In the genomic region with DNA sequence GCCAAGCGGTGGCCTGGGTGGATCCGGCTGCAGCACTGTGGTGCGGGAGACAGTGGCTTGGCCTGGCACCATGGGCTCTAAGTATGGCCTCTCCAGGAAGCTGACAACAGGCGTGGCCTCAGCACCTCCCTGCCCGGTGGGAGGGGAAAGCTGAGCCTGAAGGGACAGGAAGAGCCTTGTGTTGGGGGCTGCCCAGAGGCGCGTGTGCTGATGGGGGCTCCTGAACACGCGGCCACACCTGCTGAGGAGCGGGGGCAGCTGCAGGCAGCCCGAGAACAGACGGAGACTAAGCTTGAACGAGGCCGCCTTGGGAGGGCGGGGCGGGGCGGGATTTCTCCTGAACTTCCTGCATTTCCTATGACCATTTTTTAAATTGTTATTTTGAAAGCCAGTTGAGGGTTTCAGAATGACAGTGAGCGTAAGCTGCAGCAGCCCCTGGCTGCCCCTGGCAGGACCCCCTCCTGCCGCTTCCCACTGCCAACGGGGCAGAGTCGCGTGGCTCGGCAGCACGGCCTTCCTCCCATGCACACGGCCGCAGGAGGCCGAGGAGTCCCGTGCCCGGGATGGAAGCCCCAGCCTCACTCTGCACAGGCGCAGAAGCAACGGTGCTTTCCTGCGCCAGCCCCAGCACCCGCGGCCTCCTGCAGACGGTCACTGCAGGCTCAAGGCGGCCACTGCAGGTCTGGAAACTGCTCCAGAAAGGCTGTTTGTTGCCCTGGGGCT, we compare ENCODE assay signal across 8 cellular contexts. TPM values are rescaled to one million over a fixed set of nuclear protein-coding genes. Genes with fewer than 3 reads are reported as not detected.
A peak's percentile ranks its signal among the peaks of the same experiment; 100 is the strongest.
DNase-seq lines count a peak whose midpoint lies in the region; ATAC-seq and TF ChIP-seq lines count a peak whose summit lies in the region.

No MANE protein-coding gene starts in this region.

- 57% methylated on average over 36 of the region's 36 CpGs for WGBS in right cardiac atrium

- DNase-seq in WTC11 (ENCODE audit: low spot score) (no peak), right cardiac atrium (peak in 2 of 3 donors; percentile 72 to 75), type B pancreatic cell (ENCODE audit: extremely low spot score, unreplicated experiment) (no peak), NCI-H146 (lab: John Stamatoyannopoulos, UW) (no peak), Ammon's horn (ENCODE audit: low spot score) (no peak)

- 0 out of 2 replicates have a peak overlapping the region, but pooled peaks have one; percentile 33 for H3K4me3 ChIP-seq in BLaER1
- no peak overlapping the region for H3K4me3 ChIP-seq in right cardiac atrium (ENCODE audit: low read length)
- peak overlapping the region in 1 of 2 donors; percentile 67 for H3K4me3 ChIP-seq in stomach smooth muscle (ENCODE audit: low read length in 2 of 2)

- H3K4me1 ChIP-seq in BLaER1 (peaks cover 81% of the 10 kb centered on the region), right cardiac atrium (ENCODE audit: control insufficient read depth, insufficient read depth, low read length) (no peaks in the 10 kb centered on the region), stomach smooth muscle (ENCODE audit: control insufficient read depth, insufficient read depth, low read length) (peaks cover 15% of the 10 kb centered on the region)

- CTCF ChIA-PET in WTC11 (lab: Charles Lee), result interaction anchor here (0.6 to 1.5 kb wide), 7 partner anchors 78 to 404 kb away, joined by 3 to 5 read pairs (median 3); a partner anchor contains a TSS

- H3K4me3 Mint-ChIP-seq in WTC11, result no peak overlapping the region
- H3K4me3 Mint-ChIP-seq in type B pancreatic cell, result no peak overlapping the region

- no peak for TF ChIP-seq CTCF in WTC11 (IDR thresholded peaks at IDR 0.05)
- TF ChIP-seq CTCF in type B pancreatic cell (conservative IDR thresholded peaks at IDR 0.05), result no peak

- peak overlapping the region; percentile 75 for H3K27ac ChIP-seq in BLaER1
- H3K27ac ChIP-seq in right cardiac atrium (ENCODE audit: low read length), result no peak overlapping the region
- H3K27ac ChIP-seq in stomach smooth muscle (ENCODE audit: low read length), result peak overlapping the region; percentile 53

- no peaks in the 10 kb centered on the region for H3K36me3 ChIP-seq in BLaER1
- no peaks in the 10 kb centered on the region for H3K36me3 ChIP-seq in stomach smooth muscle (ENCODE audit: control insufficient read depth in 2 of 2, insufficient read depth in 2 of 2, low read length in 2 of 2)

- no peaks in the 10 kb centered on the region for H4K20me1 ChIP-seq in BLaER1

- H3K27me3 Mint-ChIP-seq in WTC11 (ENCODE audit: low read depth) (no peaks in the 10 kb centered on the region), type B pancreatic cell (no peaks in the 10 kb centered on the region)

- H3K9ac ChIP-seq in BLaER1 (0 out of 2 replicates have a peak overlapping the region, but pooled peaks have one; percentile 45), stomach smooth muscle (ENCODE audit: low read length in 2 of 2) (peak overlapping the region; percentile 28 to 36)

- POLR2A ChIA-PET in WTC11 (lab: Charles Lee), result no interaction called here

- peak; percentile 45 for ATAC-seq in GM21390 (IDR thresholded peaks at IDR 0.05; ENCODE audit: unreplicated experiment)
- ATAC-seq in WTC11, result peak; percentile 38
- peak; percentile 22 to 32 for ATAC-seq in right cardiac atrium

- H3K27ac Mint-ChIP-seq in WTC11, result peak overlapping the region; percentile 41; the same call in 1 of the 2 replicates
- H3K27ac Mint-ChIP-seq in type B pancreatic cell, result no peak overlapping the region

- peak overlapping the region; percentile 84 for H3K4me2 ChIP-seq in BLaER1

- intact Hi-C loops in right cardiac atrium (cut with DNase I), result loop anchor here in 1 of 4 donors (5.0 kb wide), 1 partner anchor 222 kb away; no protein-coding TSS in a partner anchor

- H3K9me3 ChIP-seq in BLaER1 (no peaks in the 10 kb centered on the region), right cardiac atrium (ENCODE audit: control insufficient read depth, low read length) (no peaks in the 10 kb centered on the region), stomach smooth muscle (ENCODE audit: control insufficient read depth in 2 of 2, low read length in 2 of 2) (no peaks in the 10 kb centered on the region)

- H3K9me3 Mint-ChIP-seq in WTC11 (no peaks in the 10 kb centered on the region), type B pancreatic cell (no peaks in the 10 kb centered on the region)

- no peaks in the 10 kb centered on the region for H3K27me3 ChIP-seq in BLaER1
- H3K27me3 ChIP-seq in right cardiac atrium (ENCODE audit: control insufficient read depth, insufficient read depth), result no peaks in the 10 kb centered on the region
- no peaks in the 10 kb centered on the region for H3K27me3 ChIP-seq in stomach smooth muscle (ENCODE audit: control insufficient read depth in 1 of 2, insufficient read depth in 2 of 2, low read length in 2 of 2)

- no peaks in the 10 kb centered on the region for H3K36me3 Mint-ChIP-seq in WTC11
- H3K36me3 Mint-ChIP-seq in type B pancreatic cell, result no peaks in the 10 kb centered on the region

- H3K4me1 Mint-ChIP-seq in WTC11 (peaks cover 8% of the 10 kb centered on the region), type B pancreatic cell (ENCODE audit: unreplicated experiment) (no peaks in the 10 kb centered on the region)

TF ChIP-seq in WTC11, 78 proteins besides CTCF, POLR2A, EP300 and RAD21:
- no peak for TF ChIP-seq KAT7 (CRISPR knock-in tag; IDR thresholded peaks at IDR 0.05; ENCODE audit: borderline replicate concordance)

RNA-seq across cellular contexts. Expression of a gene that starts 43.2 kb away (rescaled TPM):
- total RNA-seq in WTC11 (2021), result 16.8 to 18.1 TPM (median 17.0 TPM) in 3 replicates
- 10 to 100 TPM in 1 of 4 donors, 1 to 10 TPM in 3; 1.9 to 13.8 (median 5.6) TPM for total RNA-seq in right cardiac atrium
- polyA plus RNA-seq in right cardiac atrium, result 11.0 TPM
- total RNA-seq in type B pancreatic cell (ENCODE audit: low replicate concordance), result 11.7 and 61.9 TPM in 2 replicates

Comparison
In these comparisons a context has a peak if more than half of its experiments do, and no peak if none do; other contexts are left out.
1. DNase-seq: peak in right cardiac atrium (2 of 3); none in WTC11 (single experiment), type B pancreatic cell (single experiment), NCI-H146 (single experiment) and Ammon's horn (single experiment).
2. Peak in every context shown above with its lines, with median percentiles within 50 percentile points of each other: ATAC-seq.